Comparison of ENCODE assay signal across 29 cellular contexts in the genomic region with DNA sequence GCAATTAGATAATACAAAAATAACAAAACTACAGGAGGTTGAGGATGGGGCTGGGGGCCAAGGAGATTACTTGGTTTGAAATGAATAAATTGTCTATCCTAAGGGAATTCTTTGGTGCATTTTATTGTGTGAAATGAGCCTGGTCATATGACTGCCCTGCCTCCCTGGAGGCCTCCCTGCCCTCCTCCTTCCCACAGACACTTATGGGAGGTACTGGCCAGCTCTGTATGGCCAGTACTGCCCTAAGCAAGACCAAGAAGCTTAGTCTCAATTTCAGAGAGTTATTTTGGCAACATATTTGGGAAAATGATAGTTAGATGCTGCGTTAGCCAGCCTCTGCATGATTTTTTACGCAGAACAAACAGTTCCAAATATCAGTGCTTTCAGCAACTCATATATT.
DNase-seq lines count a peak whose midpoint lies in the region; TF ChIP-seq lines count a peak whose summit lies in the region.
"Had no signal": no experiment of that assay in that cellular context is flagged by ENCODE, and none has a peak within 500 bp of the region (broad histone marks: within the 10 kb centered on the region; RNA-seq: fewer than 3 reads in every experiment).

No MANE protein-coding gene starts in this region.

- H2BK5ac ChIP-seq in trophoblast cell (ENCODE audit: low read depth, low read length, poor library complexity), result no peak overlapping the region

- no peak overlapping the region for H3K23ac ChIP-seq in trophoblast cell (ENCODE audit: low read length)

- H4K91ac ChIP-seq in trophoblast cell (ENCODE audit: low read depth, low read length), result peak overlapping the region; percentile 72

- H3K4me2 ChIP-seq in parathyroid adenoma (ENCODE audit: low read length), result no peak overlapping the region
- H3K4me2 ChIP-seq in trophoblast cell (ENCODE audit: low read length), result no peak overlapping the region
- H3K4me2 ChIP-seq: A549; BLaER1; BLaER1 treated with 17β-estradiol and CSF1 and Interleukin-3, amounts not matched to agents 10 nM and 100 nM had no signal

- H3K27ac ChIP-seq in parathyroid adenoma (peak overlapping the region; percentile 94), trophoblast cell (ENCODE audit: low read depth, low read length) (peak overlapping the region; percentile 6), sigmoid colon (no peak overlapping the region)
- H3K27ac ChIP-seq: 22Rv1; A549; BLaER1; BLaER1 treated with 17β-estradiol and CSF1 and Interleukin-3, amounts not matched to agents 10 nM and 100 nM; C4-2B had no signal

- no peak overlapping the region for H4K12ac ChIP-seq in trophoblast cell (ENCODE audit: low read depth, low read length)

- TF ChIP-seq CTCF in parathyroid adenoma (IDR thresholded peaks at IDR 0.05) (no peak), sigmoid colon (IDR thresholded peaks at IDR 0.05) (no peak)

- H3K14ac ChIP-seq in trophoblast cell (ENCODE audit: low read length), result no peak overlapping the region

- TF ChIP-seq POLR2A in sigmoid colon (IDR thresholded peaks at IDR 0.05), result no peak

- peak overlapping the region; percentile 44 for H3K4ac ChIP-seq in trophoblast cell (ENCODE audit: low read depth, low read length)

- H3K9ac ChIP-seq in parathyroid adenoma (no peak overlapping the region), trophoblast cell (ENCODE audit: low read length) (no peak overlapping the region)
- H3K9ac ChIP-seq: BLaER1; BLaER1 treated with 17β-estradiol and CSF1 and Interleukin-3, amounts not matched to agents 10 nM and 100 nM had no signal

- no peaks in the 10 kb centered on the region for H3K36me3 ChIP-seq in parathyroid adenoma (ENCODE audit: control insufficient read depth, insufficient read depth, low read length)
- no peaks in the 10 kb centered on the region for H3K36me3 ChIP-seq in trophoblast cell (ENCODE audit: control insufficient read depth in 1 of 2, insufficient read depth in 2 of 2, low read length in 2 of 2)
- H3K36me3 ChIP-seq in sigmoid colon, result no peaks in the 10 kb centered on the region
- H3K36me3 ChIP-seq: BE2C; BLaER1; BLaER1 treated with 17β-estradiol and CSF1 and Interleukin-3, amounts not matched to agents 10 nM and 100 nM had no signal

- H2AFZ ChIP-seq in parathyroid adenoma (peak overlapping the region; percentile 14), trophoblast cell (ENCODE audit: insufficient read depth, low read length, poor library complexity) (no peak overlapping the region)

- DNase-seq in trophoblast cell (no peak), sigmoid colon (no peak), NCI-H1092 treated with DMSO at 0.1 percent for 48 hours (lab: John Stamatoyannopoulos, UW) (no peak)
- DNase-seq: 8988T; ACHN; AML-193; BE2C; C1 segment of cervical spinal cord; Caco-2; Calu3; CD4-positive, alpha-beta memory T cell; CD4-positive, alpha-beta T cell; CD4-positive, CD25-positive, alpha-beta regulatory T cell; CD8-positive, alpha-beta memory T cell; CD8-positive, alpha-beta T cell; COR-L47; DMS 273 treated with DMSO at 0.1 percent for 48 hours; DMS153; DMS53; DMS79; DMS79 treated with DMSO at 0.1 percent for 48 hours; DND-41; EL had no signal

- H3K18ac ChIP-seq in trophoblast cell (ENCODE audit: low read length), result no peak overlapping the region

- no peak for TF ChIP-seq EP300 in sigmoid colon (IDR thresholded peaks at IDR 0.05)

- H3K4me3 ChIP-seq in parathyroid adenoma (ENCODE audit: low read depth, low read length), result no peak overlapping the region
- H3K4me3 ChIP-seq in trophoblast cell (ENCODE audit: low read depth, low read length), result no peak overlapping the region
- H3K4me3 ChIP-seq in sigmoid colon, result no peak overlapping the region
- H3K4me3 ChIP-seq: A549; BLaER1; BLaER1 treated with 17β-estradiol and CSF1 and Interleukin-3, amounts not matched to agents 10 nM and 100 nM had no signal

- H2BK120ac ChIP-seq in trophoblast cell (ENCODE audit: insufficient read depth, low read length, poor library complexity), result peak overlapping the region; percentile 70

- intact Hi-C loops in sigmoid colon (cut with DNase I), result no loop called here

- H3K9me3 ChIP-seq in parathyroid adenoma (ENCODE audit: control insufficient read depth, low read length), result no peaks in the 10 kb centered on the region
- H3K9me3 ChIP-seq in trophoblast cell (ENCODE audit: insufficient read depth, low read depth, low read length), result no peaks in the 10 kb centered on the region
- no peaks in the 10 kb centered on the region for H3K9me3 ChIP-seq in sigmoid colon
- H3K9me3 ChIP-seq: A549; BE2C; BLaER1; BLaER1 treated with 17β-estradiol and CSF1 and Interleukin-3, amounts not matched to agents 10 nM and 100 nM; Caco-2 had no signal

- no peak overlapping the region for H4K8ac ChIP-seq in trophoblast cell (ENCODE audit: low read depth, low read length)

- peak overlapping the region; percentile 51 for H2BK12ac ChIP-seq in trophoblast cell (ENCODE audit: low read length)

- H3K79me2 ChIP-seq in parathyroid adenoma, result no peaks in the 10 kb centered on the region
- H3K79me2 ChIP-seq in trophoblast cell (ENCODE audit: control insufficient read depth, insufficient read depth, low read length, poor library complexity), result no peaks in the 10 kb centered on the region

- H3K79me1 ChIP-seq in trophoblast cell (ENCODE audit: low read length), result peaks cover 31% of the 10 kb centered on the region

- WGBS in trophoblast cell (ENCODE audit: extremely low coverage, insufficient coverage, insufficient read length), result no CpG with 5 or more reads among the region's 2 CpGs
- WGBS in sigmoid colon, 2 donors, result 97 to 100% methylated on average over 2 of the region's 2 CpGs

- H3K27me3 ChIP-seq in parathyroid adenoma (ENCODE audit: control insufficient read depth, insufficient read depth, low read length) (no peaks in the 10 kb centered on the region), trophoblast cell (ENCODE audit: insufficient read depth, low read length) (no peaks in the 10 kb centered on the region), sigmoid colon (no peaks in the 10 kb centered on the region)
- H3K27me3 ChIP-seq: BE2C; BLaER1; BLaER1 treated with 17β-estradiol and CSF1 and Interleukin-3, amounts not matched to agents 10 nM and 100 nM had no signal

- no peak overlapping the region for H2AK5ac ChIP-seq in trophoblast cell (ENCODE audit: low read length)

- H3K4me1 ChIP-seq in parathyroid adenoma (peaks cover 48% of the 10 kb centered on the region), trophoblast cell (ENCODE audit: control insufficient read depth in 1 of 2, insufficient read depth in 2 of 2, low read length in 2 of 2) (peaks cover 2 to 9% of the 10 kb centered on the region in 2 experiments), sigmoid colon (peaks cover 0 to 29% (median 16%) of the 10 kb centered on the region in 4 donors)
- H3K4me1 ChIP-seq: A549, BE2C had no signal

Comparison
In these comparisons a context has a peak if more than half of its experiments do, and no peak if none do; other contexts are left out.
1. H3K27ac ChIP-seq: peak in parathyroid adenoma (single experiment) and trophoblast cell (single experiment); none in sigmoid colon (0 of 4).